ENCODE assay signal across 29 cellular contexts in genomic region chr7:64485623-64486022, GRCh38.
"Had no signal": no experiment of that assay in that cellular context is flagged by ENCODE, and none has a peak within 500 bp of the region (broad histone marks: within the 10 kb centered on the region; RNA-seq: fewer than 3 reads in every experiment).

No MANE protein-coding gene starts in this region.

- DNase-seq: activated CD4-positive, alpha-beta memory T cell treated with anti-CD3 and anti-CD28 coated beads, Interleukin-2, amount 10 ng/mL, durations not matched to agents 7 days and 5 days; activated CD4-positive, alpha-beta T cell treated with anti-CD3 and anti-CD28 coated beads for 1 hour; activated CD4-positive, alpha-beta T cell treated with anti-CD3 and anti-CD28 coated beads for 36 hours; activated CD4-positive, alpha-beta T cell treated with anti-CD3 and anti-CD28 coated beads for 48 hours; activated CD4-positive, alpha-beta T cell treated with anti-CD3 and anti-CD28 coated beads, Interleukin-2, amount 10 ng/mL, durations not matched to agents 7 days and 5 days; activated CD4-positive, alpha-beta T cell treated with anti-CD3 and anti-CD28 coated beads, Interleukin-2, amount 50 U/mL, for 48 hours; activated CD4-positive, CD25-positive, alpha-beta regulatory T cell; activated CD8-positive, alpha-beta memory T cell treated with anti-CD3 and anti-CD28 coated beads for 24 hours; activated CD8-positive, alpha-beta memory T cell treated with anti-CD3 and anti-CD28 coated beads, Interleukin-2, amount 10 ng/mL, durations not matched to agents 7 days and 5 days; activated CD8-positive, alpha-beta memory T cell treated with anti-CD3 and anti-CD28 coated beads, Interleukin-2, amount 50 U/mL, for 48 hours; activated CD8-positive, alpha-beta T cell treated with anti-CD3 and anti-CD28 coated beads, Interleukin-2, amount 10 ng/mL, durations not matched to agents 7 days and 5 days; activated effector memory CD4-positive, alpha-beta T cell treated with Interleukin-2 at 50 U/mL for 16 hours; activated gamma-delta T cell; activated naive CD4-positive, alpha-beta T cell treated with anti-CD3 and anti-CD28 coated beads, Interleukin-2, amount 10 ng/mL, durations not matched to agents 7 days and 5 days; activated naive CD4-positive, alpha-beta T cell treated with Interleukin-2 at 50 U/mL for 16 hours; activated naive CD8-positive, alpha-beta T cell treated with anti-CD3 and anti-CD28 coated beads, Interleukin-2, amount 10 ng/mL, durations not matched to agents 7 days and 5 days; activated naive CD8-positive, alpha-beta T cell treated with anti-CD3 and anti-CD28 coated beads, Interleukin-2, amount 50 U/mL, for 24 hours; activated T-cell treated with anti-CD3 and anti-CD28 coated beads, Interleukin-2, amount 50 U/mL, for 24 hours; activated T-cell treated with anti-CD3 and anti-CD28 coated beads, Interleukin-2, amount 50 U/mL, for 48 hours; amygdala; anterior cingulate cortex; caudate nucleus; cerebellar nuclear complex; T-helper 1 cell; T-helper 2 cell; T-helper 9 cell; WERI-Rb-1 had no signal

- H3K36me3 ChIP-seq: ascending aorta, cardiac muscle cell, WERI-Rb-1 had no signal

- H3K27ac ChIP-seq: ascending aorta, cardiac muscle cell, WERI-Rb-1 had no signal

- H3K4me3 ChIP-seq: ascending aorta, cardiac muscle cell had no signal

- H3K27me3 ChIP-seq: ascending aorta, cardiac muscle cell had no signal

- H3K4me1 ChIP-seq: ascending aorta had no signal

- H3K9me3 ChIP-seq: ascending aorta had no signal
